ENCODE assay signal across 17 cellular contexts in the genomic region with DNA sequence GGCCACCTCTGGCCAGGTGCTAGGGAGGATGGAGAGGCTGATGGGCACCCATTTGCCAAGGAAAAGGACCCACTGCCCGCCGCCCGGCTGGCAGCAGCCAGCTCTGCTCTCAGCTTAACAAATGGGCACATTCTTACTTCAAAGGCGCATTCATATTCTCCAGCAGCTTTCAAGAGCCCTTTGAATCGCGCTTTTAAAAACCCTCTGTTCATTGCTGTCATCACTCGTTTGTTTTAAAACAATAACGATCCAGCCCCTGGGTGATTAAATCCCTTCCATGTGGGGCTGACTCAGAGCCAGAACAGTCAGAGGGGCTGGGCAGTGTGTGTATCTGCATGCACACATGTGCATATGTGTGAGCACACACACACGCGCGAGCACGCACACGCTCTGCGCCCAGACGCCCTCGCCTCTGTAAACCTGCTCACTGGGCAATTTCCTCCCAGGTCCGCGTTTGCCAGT.
DNase-seq lines count a peak whose midpoint lies in the region; ATAC-seq and TF ChIP-seq lines count a peak whose summit lies in the region.
"Had no signal": no experiment of that assay in that cellular context is flagged by ENCODE, and none has a peak within 500 bp of the region (broad histone marks: within the 10 kb centered on the region; RNA-seq: fewer than 3 reads in every experiment).

No MANE protein-coding gene starts in this region.

- H3K4me3 ChIP-seq in epithelial cell of esophagus (ENCODE audit: low read length), result no peak overlapping the region
- no peak overlapping the region for H3K4me3 ChIP-seq in osteoblast (ENCODE audit: insufficient read depth, low read length)
- H3K4me3 ChIP-seq in upper lobe of right lung, result no peak overlapping the region
- H3K4me3 ChIP-seq: ovary, SK-N-MC had no signal

- DNase-seq in Daoy (ENCODE audit: low read depth), result peak; percentile 21
- peak; percentile 46 for DNase-seq in NCI-H2227 treated with DMSO at 0.1 percent for 48 hours (lab: John Stamatoyannopoulos, UW)
- peak; percentile 68 for DNase-seq in epithelial cell of esophagus (ENCODE audit: low read depth)
- DNase-seq in osteoblast (ENCODE audit: insufficient read length, low spot score, missing footprints), result peak; percentile 41
- DNase-seq in upper lobe of right lung, result no peak
- DNase-seq: activated naive CD4-positive, alpha-beta T cell treated with anti-CD3 and anti-CD28 coated beads, Interleukin-2, amount 10 ng/mL, durations not matched to agents 7 days and 5 days; activated T-cell treated with anti-CD3 and anti-CD28 coated beads, Interleukin-2, amount 50 U/mL, for 4 hours; aorta; naive B cell; NCI-H146; NCI-H524 treated with DMSO at 0.1 percent for 48 hours; ovary had no signal

- H2AFZ ChIP-seq in osteoblast (ENCODE audit: low read length), result no peak overlapping the region

- no peaks in the 10 kb centered on the region for H3K27me3 ChIP-seq in osteoblast (ENCODE audit: insufficient read depth, low read length)
- H3K27me3 ChIP-seq in upper lobe of right lung, result no peaks in the 10 kb centered on the region
- H3K27me3 ChIP-seq: ovary had no signal

- H3K36me3 ChIP-seq in osteoblast (ENCODE audit: insufficient read depth, low read length) (no peaks in the 10 kb centered on the region), upper lobe of right lung (no peaks in the 10 kb centered on the region)
- H3K36me3 ChIP-seq: ovary had no signal

- no peak overlapping the region for H3K4me2 ChIP-seq in osteoblast (ENCODE audit: insufficient read depth, low read length)

- TF ChIP-seq CTCF in epithelial cell of esophagus (IDR thresholded peaks at IDR 0.05; ENCODE audit: insufficient read depth, low read depth, low read length, missing control alignments), result no peak
- TF ChIP-seq CTCF in osteoblast (IDR thresholded peaks at IDR 0.05; ENCODE audit: extremely low read depth, low read depth, low read length), result no peak
- no peak for TF ChIP-seq CTCF in upper lobe of right lung (IDR thresholded peaks at IDR 0.05)

- H3K9me3 ChIP-seq in osteoblast (ENCODE audit: low read depth, low read length), result no peaks in the 10 kb centered on the region
- no peaks in the 10 kb centered on the region for H3K9me3 ChIP-seq in upper lobe of right lung
- H3K9me3 ChIP-seq: ovary had no signal

- intact Hi-C loops in upper lobe of right lung (cut with DNase I), result no loop called here

- H3K79me2 ChIP-seq in osteoblast (ENCODE audit: insufficient read depth, low read length), result no peaks in the 10 kb centered on the region

- H4K20me1 ChIP-seq in osteoblast (ENCODE audit: insufficient read depth, low read length), result no peaks in the 10 kb centered on the region

- ATAC-seq in GM18519 (IDR thresholded peaks at IDR 0.05; ENCODE audit: low FRiP score, unreplicated experiment) (no peak), HG03135 (IDR thresholded peaks at IDR 0.05; ENCODE audit: unreplicated experiment) (no peak), upper lobe of right lung (no peak)
- ATAC-seq: activated T-cell treated with anti-CD3 and anti-CD28 coated beads, Interleukin-2, amount 50 U/mL, for 4 hours; sciatic nerve; stimulated activated memory B cell treated with anti-CD40 and anti-IgM and Interleukin-4, amounts not matched to agents 10 μg/mL and 1 μg/mL and 100 μg/mL, for 72 hours had no signal

- H3K4me1 ChIP-seq in osteoblast (ENCODE audit: insufficient read depth, low read length), result no peaks in the 10 kb centered on the region
- H3K4me1 ChIP-seq in upper lobe of right lung, result no peaks in the 10 kb centered on the region

- H3K27ac ChIP-seq in osteoblast (ENCODE audit: low read depth, low read length) (no peak overlapping the region), upper lobe of right lung (no peak overlapping the region)
- H3K27ac ChIP-seq: ovary, SK-N-MC had no signal
